In the genomic region with DNA sequence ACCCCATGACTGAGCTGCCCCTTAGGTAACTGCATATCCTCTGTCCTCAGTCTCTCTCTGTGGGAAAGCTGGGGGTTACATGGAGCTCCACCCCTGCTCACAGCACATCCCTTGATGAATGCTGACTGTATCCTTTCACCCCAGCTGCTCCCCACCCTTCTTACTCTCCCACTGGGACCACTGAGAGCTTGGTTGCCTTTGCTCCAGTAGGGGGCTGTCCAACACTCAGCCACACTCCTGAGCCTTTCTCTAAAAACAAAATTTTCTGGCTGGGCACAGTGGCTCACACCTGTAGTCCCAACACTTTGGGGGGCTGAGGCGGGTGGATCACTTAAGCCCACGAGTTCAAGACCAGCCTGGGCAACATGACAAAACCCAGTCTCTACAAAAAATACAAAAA, we compare ENCODE assay signal across 13 cellular contexts. TPM values are rescaled to one million over a fixed set of nuclear protein-coding genes. Genes with fewer than 3 reads are reported as not detected.
A peak's percentile ranks its signal among the peaks of the same experiment; 100 is the strongest.
DNase-seq lines count a peak whose midpoint lies in the region; ATAC-seq and TF ChIP-seq lines count a peak whose summit lies in the region.
"Had no signal": no experiment of that assay in that cellular context is flagged by ENCODE, and none has a peak within 500 bp of the region (broad histone marks: within the 10 kb centered on the region; RNA-seq: fewer than 3 reads in every experiment).

No MANE protein-coding gene starts in this region.

- H3K36me3 Mint-ChIP-seq in stimulated activated memory B cell treated with anti-CD40 and anti-IgM and Interleukin-4, amounts not matched to agents 10 μg/mL and 1 μg/mL and 100 μg/mL, for 72 hours, result no peaks in the 10 kb centered on the region
- H3K36me3 Mint-ChIP-seq: CD4-positive, alpha-beta memory T cell had no signal

- DNase-seq in GM13977 (ENCODE audit: low spot score) (no peak), colonic mucosa (no peak), NCI-H146 (lab: John Stamatoyannopoulos, UW) (no peak), cerebellar cortex (ENCODE audit: low spot score) (no peak)
- DNase-seq: amniotic stem cell; CD4-positive, alpha-beta memory T cell; GOT3; NCI-H1436; NCI-H524 treated with DMSO at 0.1 percent for 48 hours; stimulated activated CD4-positive, alpha-beta T cell treated with anti-CD3 and anti-CD28 coated beads, Interleukin-12 subunit alpha, Interleukin-12 subunit beta, amount 100 ng/mL, for 4 hours had no signal

- peaks cover 48% of the 10 kb centered on the region for H3K4me1 Mint-ChIP-seq in stimulated activated memory B cell treated with anti-CD40 and anti-IgM and Interleukin-4, amounts not matched to agents 10 μg/mL and 1 μg/mL and 100 μg/mL, for 72 hours

- in situ Hi-C loops in GM13977 (cut with MboI; ENCODE audit: low pct_unique_long_range_greater_than_20kb, low sequenced_read_pairs, unreplicated experiment), result no loop called here

- H3K9ac ChIP-seq in OCI-LY1 (ENCODE audit: low read length) (no peak overlapping the region), colonic mucosa (ENCODE audit: low read depth in 2 of 2, low read length in 2 of 2) (peak overlapping the region in 1 of 2 donors; percentile 38)

- H3K79me2 ChIP-seq in OCI-LY1 (ENCODE audit: insufficient read depth, low read length), result no peaks in the 10 kb centered on the region

- H3K27ac ChIP-seq in OCI-LY1 (ENCODE audit: low read depth, low read length, poor library complexity, severe bottlenecking), result peak overlapping the region; percentile 23
- peak overlapping the region; percentile 7 for H3K27ac ChIP-seq in colonic mucosa

- H2AFZ ChIP-seq in OCI-LY1 (ENCODE audit: low read length), result no peak overlapping the region

- no peaks in the 10 kb centered on the region for H3K9me3 ChIP-seq in OCI-LY1 (ENCODE audit: low read length)
- no peaks in the 10 kb centered on the region for H3K9me3 ChIP-seq in colonic mucosa

- peak overlapping the region; percentile 53 for H3K27ac Mint-ChIP-seq in stimulated activated memory B cell treated with anti-CD40 and anti-IgM and Interleukin-4, amounts not matched to agents 10 μg/mL and 1 μg/mL and 100 μg/mL, for 72 hours
- H3K27ac Mint-ChIP-seq: CD4-positive, alpha-beta memory T cell had no signal

- no peaks in the 10 kb centered on the region for H3K9me3 Mint-ChIP-seq in stimulated activated memory B cell treated with anti-CD40 and anti-IgM and Interleukin-4, amounts not matched to agents 10 μg/mL and 1 μg/mL and 100 μg/mL, for 72 hours
- H3K9me3 Mint-ChIP-seq: CD4-positive, alpha-beta memory T cell had no signal

- H3K27me3 Mint-ChIP-seq in stimulated activated memory B cell treated with anti-CD40 and anti-IgM and Interleukin-4, amounts not matched to agents 10 μg/mL and 1 μg/mL and 100 μg/mL, for 72 hours, result no peaks in the 10 kb centered on the region

- no peaks in the 10 kb centered on the region for H3F3A ChIP-seq in OCI-LY1 (ENCODE audit: insufficient read depth, low read length)

- no peaks in the 10 kb centered on the region for H4K20me1 ChIP-seq in OCI-LY1 (ENCODE audit: insufficient read depth, low read length)

- ATAC-seq in stimulated activated memory B cell treated with anti-CD40 and anti-IgM and Interleukin-4, amounts not matched to agents 10 μg/mL and 1 μg/mL and 100 μg/mL, for 72 hours, result no peak
- ATAC-seq in HG03460 (IDR thresholded peaks at IDR 0.05; ENCODE audit: unreplicated experiment), result no peak

- H3K36me3 ChIP-seq in OCI-LY1 (ENCODE audit: insufficient read depth, low read length) (no peaks in the 10 kb centered on the region), colonic mucosa (no peaks in the 10 kb centered on the region)

- TF ChIP-seq CTCF in GM13977 (IDR thresholded peaks at IDR 0.05; ENCODE audit: extremely low read depth, insufficient read depth, missing control alignments) (peak; percentile 18), OCI-LY1 (IDR thresholded peaks at IDR 0.05; ENCODE audit: low read length) (peak; percentile 48), colonic mucosa (IDR thresholded peaks at IDR 0.05) (no peak)

- H3K4me3 Mint-ChIP-seq in stimulated activated memory B cell treated with anti-CD40 and anti-IgM and Interleukin-4, amounts not matched to agents 10 μg/mL and 1 μg/mL and 100 μg/mL, for 72 hours, result no peak overlapping the region

- H3K4me1 ChIP-seq in OCI-LY1 (ENCODE audit: insufficient read depth, low read length, severe bottlenecking) (peaks cover 28% of the 10 kb centered on the region), colonic mucosa (peaks cover 6% of the 10 kb centered on the region)

- intact Hi-C loops in colonic mucosa (cut with DNase I), result no loop called here

- H3K27me3 ChIP-seq in OCI-LY1 (ENCODE audit: insufficient read depth, low read length) (no peaks in the 10 kb centered on the region), colonic mucosa (no peaks in the 10 kb centered on the region)

- H3K4me2 ChIP-seq in OCI-LY1 (ENCODE audit: low read length), result no peak overlapping the region

- H3K4me3 ChIP-seq in OCI-LY1 (ENCODE audit: low read depth, low read length, poor library complexity, severe bottlenecking) (no peak overlapping the region), colonic mucosa (no peak overlapping the region)

- no peaks in the 10 kb centered on the region for H3K9me2 ChIP-seq in OCI-LY1 (ENCODE audit: low read depth, low read length)

RNA-seq across cellular contexts. Expression of gene EPCAM, which starts 55.4 kb away (rescaled TPM):
- total RNA-seq in colonic mucosa, result 1,000 to 10,000 TPM; 1,354 to 1,578 TPM
- total RNA-seq: CD4-positive, alpha-beta memory T cell had no signal
